29 cellular contexts compared by ENCODE assay signal in genomic region chr2:18841248-18842150, GRCh38.
"Had no signal": no experiment of that assay in that cellular context is flagged by ENCODE, and none has a peak within 500 bp of the region (broad histone marks: within the 10 kb centered on the region; RNA-seq: fewer than 3 reads in every experiment).

No MANE protein-coding gene starts in this region.

- H3K9me3 ChIP-seq: left ventricle myocardium inferior, neutrophil, psoas muscle, right atrium auricular region, stomach, testis, thyroid gland, transverse colon, upper lobe of left lung, vagina had no signal

- FAIRE-seq: keratinocyte had no signal

- H3K4me3 ChIP-seq: hepatocyte, left ventricle myocardium inferior, lung, neural progenitor cell, psoas muscle, right atrium auricular region, skin epidermis, stomach, testis, thyroid gland, transverse colon, upper lobe of left lung, vagina had no signal

- H2AFZ ChIP-seq: hepatocyte, neural progenitor cell, parathyroid adenoma had no signal

- H3K4me1 ChIP-seq: neural progenitor cell, psoas muscle, thyroid gland, upper lobe of left lung, vagina had no signal

- H3K9ac ChIP-seq: neural progenitor cell, parathyroid adenoma had no signal

- ATAC-seq: naive thymus-derived CD8-positive, alpha-beta T cell; psoas muscle; sciatic nerve; stimulated activated naive B cell treated with anti-CD40 and anti-IgM and Interleukin-4, amounts not matched to agents 10 μg/mL and 1 μg/mL and 100 μg/mL, for 72 hours; stimulated activated naive CD8-positive, alpha-beta T cell treated with anti-CD3 and anti-CD28 coated beads, Interleukin-15, Interleukin-2, amounts not matched to agents 100 U/mL and 50 U/mL, for 24 hours had no signal

- H3K36me3 ChIP-seq: left ventricle myocardium inferior, neural progenitor cell, neutrophil, right atrium auricular region, stomach, thyroid gland, transverse colon, upper lobe of left lung, vagina had no signal

- H3K4me2 ChIP-seq: hepatocyte, neural progenitor cell had no signal

- H3K27ac ChIP-seq: hepatocyte, left ventricle myocardium inferior, neural progenitor cell, neutrophil, parathyroid adenoma, psoas muscle, right atrium auricular region, skin epidermis, stomach, testis, thyroid gland, transverse colon, upper lobe of left lung, vagina had no signal

- DNase-seq: kidney glomerular epithelial cell; left cardiac atrium; left ventricle myocardium inferior; midbrain; naive thymus-derived CD8-positive, alpha-beta T cell; nephron progenitor cell; occipital lobe; psoas muscle; stimulated activated CD4-positive, alpha-beta T cell treated with anti-CD3 and anti-CD28 coated beads, Interleukin-12 subunit alpha, Interleukin-12 subunit beta, amount 100 ng/mL, for 4 hours; stimulated activated CD4-positive, alpha-beta T cell treated with anti-CD3 and anti-CD28 coated beads, Interleukin-15, amount 100 ng/mL, for 24 hours; stimulated activated CD4-positive, alpha-beta T cell treated with anti-CD3 and anti-CD28 coated beads, Interleukin-2, amount 100 ng/mL, for 24 hours; stimulated activated CD4-positive, alpha-beta T cell treated with anti-CD3 and anti-CD28 coated beads, Interleukin-4, amount 100 ng/mL, for 1 hour; stimulated activated naive B cell treated with anti-CD40 and anti-IgM and Interleukin-4, amounts not matched to agents 10 μg/mL and 1 μg/mL and 100 μg/mL, for 72 hours; stimulated activated naive CD8-positive, alpha-beta T cell treated with anti-CD3 and anti-CD28 coated beads, Interleukin-15, Interleukin-2, amounts not matched to agents 100 U/mL and 50 U/mL, for 24 hours; stomach; testis; thyroid gland; transverse colon; upper lobe of left lung had no signal

- H3K79me2 ChIP-seq: hepatocyte, parathyroid adenoma had no signal

- H3K27me3 ChIP-seq: hepatocyte, neural progenitor cell, neutrophil, right atrium auricular region, stomach, testis, thyroid gland, transverse colon, upper lobe of left lung, vagina had no signal
